1 cellular context compared by ENCODE assay signal in genomic region chr10:7818295-7819125, GRCh38.
TF ChIP-seq lines count a peak whose summit lies in the region.

Gene TAF3, plus strand, starts transcription at chr10:7818505. Its CDS starts 205 bp downstream, at chr10:7818710.

TF ChIP-seq in HepG2, 621 proteins besides CTCF, POLR2A, EP300 and RAD21 (continued from another document and continues in another):
- peak; percentile 74; the same call in 1 of the 2 replicates for TF ChIP-seq ATF6 (CRISPR knock-in tag; conservative IDR thresholded peaks at IDR 0.05)
- TF ChIP-seq YEATS4 (CRISPR knock-in tag; IDR thresholded peaks at IDR 0.05; ENCODE audit: borderline replicate concordance): peak; percentile 57
- no peak; the same call in 1 of the 2 replicates for TF ChIP-seq HNF4A (CRISPR knock-in tag; IDR thresholded peaks at IDR 0.05)
- no peak; the same call in 1 of the 2 replicates for TF ChIP-seq ZNF879 (CRISPR knock-in tag; IDR thresholded peaks at IDR 0.05)
- no peak for TF ChIP-seq ZNF180 (CRISPR knock-in tag; IDR thresholded peaks at IDR 0.05; ENCODE audit: borderline replicate concordance, low read depth)
- TF ChIP-seq ZNF17 (CRISPR knock-in tag; IDR thresholded peaks at IDR 0.05): no peak
- TF ChIP-seq ZBED4 (CRISPR knock-in tag; IDR thresholded peaks at IDR 0.05; ENCODE audit: borderline replicate concordance): peak; percentile 71; the same call in 1 of the 2 replicates
- TF ChIP-seq HOMEZ (CRISPR knock-in tag; IDR thresholded peaks at IDR 0.05; ENCODE audit: low read depth): no peak
- no peak for TF ChIP-seq SOX13 (IDR thresholded peaks at IDR 0.05)
- TF ChIP-seq SOX13 (CRISPR knock-in tag; conservative IDR thresholded peaks at IDR 0.05 in 1 of 2, IDR thresholded peaks at IDR 0.05 in 1 of 2): peak in 1 of 2 experiments; percentile 68; a peak in 2 of 4 replicates
- peak; percentile 29; the same call in 1 of the 2 replicates for TF ChIP-seq ZNF12 (CRISPR knock-in tag; IDR thresholded peaks at IDR 0.05)
- peak; percentile 32; the same call in 1 of the 2 replicates for TF ChIP-seq ZNF777 (CRISPR knock-in tag; IDR thresholded peaks at IDR 0.05)
- peak; percentile 96 for TF ChIP-seq KAT8 (CRISPR knock-in tag; IDR thresholded peaks at IDR 0.05)
- no peak for TF ChIP-seq NFIB (CRISPR knock-in tag; IDR thresholded peaks at IDR 0.05; ENCODE audit: borderline replicate concordance)
- no peak for TF ChIP-seq JUND (CRISPR knock-in tag; IDR thresholded peaks at IDR 0.05)
- no peak for TF ChIP-seq CBX1 (IDR thresholded peaks at IDR 0.05; ENCODE audit: low read depth)
- TF ChIP-seq ZNF335 (CRISPR knock-in tag; IDR thresholded peaks at IDR 0.05): peak; percentile 84; the same call in 1 of the 2 replicates
- TF ChIP-seq NBN (conservative IDR thresholded peaks at IDR 0.05): no peak
- peak; percentile 90 for TF ChIP-seq POGK (CRISPR knock-in tag; conservative IDR thresholded peaks at IDR 0.05)
- no peak for TF ChIP-seq RBAK (CRISPR knock-in tag; IDR thresholded peaks at IDR 0.05)
- no peak for TF ChIP-seq SMARCC2 (IDR thresholded peaks at IDR 0.05)
- TF ChIP-seq EEA1 (CRISPR knock-in tag; IDR thresholded peaks at IDR 0.05; ENCODE audit: borderline replicate concordance): peak; percentile 57; the same call in 1 of the 2 replicates
- TF ChIP-seq ZNF564 (CRISPR knock-in tag; IDR thresholded peaks at IDR 0.05): no peak
- TF ChIP-seq MXD1 (CRISPR knock-in tag; IDR thresholded peaks at IDR 0.05): peak; percentile 88
- TF ChIP-seq TBP (CRISPR knock-in tag; IDR thresholded peaks at IDR 0.05): no peak
- 0 out of 2 replicates have a peak, but pooled peaks have one; percentile 71 for TF ChIP-seq ZNF34 (CRISPR knock-in tag; IDR thresholded peaks at IDR 0.05; ENCODE audit: borderline replicate concordance)
- peak; percentile 87 for TF ChIP-seq ERF (CRISPR knock-in tag; IDR thresholded peaks at IDR 0.05)
- TF ChIP-seq E2F1 (CRISPR knock-in tag; IDR thresholded peaks at IDR 0.05): peak; percentile 71
- peak; percentile 87 for TF ChIP-seq HNRNPLL (IDR thresholded peaks at IDR 0.05; ENCODE audit: low read depth, low read length, poor library complexity, severe bottlenecking)
- TF ChIP-seq KDM5B (CRISPR knock-in tag; IDR thresholded peaks at IDR 0.05; ENCODE audit: borderline replicate concordance): peak; percentile 48
- peak; percentile 34 for TF ChIP-seq AGO1 (IDR thresholded peaks at IDR 0.05; ENCODE audit: low read depth, low read length, poor library complexity, severe bottlenecking)
- TF ChIP-seq MTF1 (CRISPR knock-in tag; IDR thresholded peaks at IDR 0.05): no peak
- TF ChIP-seq ZNF615 (CRISPR knock-in tag; IDR thresholded peaks at IDR 0.05; ENCODE audit: borderline replicate concordance): no peak
- TF ChIP-seq ZSCAN25 (CRISPR knock-in tag; IDR thresholded peaks at IDR 0.05): no peak; the same call in 1 of the 2 replicates
- 0 out of 2 replicates have a peak, but pooled peaks have one; percentile 68 for TF ChIP-seq ZNF598 (CRISPR knock-in tag; IDR thresholded peaks at IDR 0.05; ENCODE audit: borderline replicate concordance)
- TF ChIP-seq CREB1 (IDR thresholded peaks at IDR 0.05): 0 out of 2 replicates have a peak, but pooled peaks have one; percentile 2
- TF ChIP-seq CREB1 (CRISPR knock-in tag; IDR thresholded peaks at IDR 0.05): no peak
- peak; percentile 66; the same call in 1 of the 2 replicates for TF ChIP-seq PPARG (CRISPR knock-in tag; conservative IDR thresholded peaks at IDR 0.05)
- TF ChIP-seq ZKSCAN8 (CRISPR knock-in tag; IDR thresholded peaks at IDR 0.05; ENCODE audit: borderline replicate concordance): no peak; the same call in 1 of the 2 replicates
- peak; percentile 62; the same call in 1 of the 2 replicates for TF ChIP-seq MIER2 (CRISPR knock-in tag; IDR thresholded peaks at IDR 0.05)
- peak; percentile 58 for TF ChIP-seq PAXIP1 (CRISPR knock-in tag; conservative IDR thresholded peaks at IDR 0.05)
- no peak for TF ChIP-seq LBX2 (CRISPR knock-in tag; IDR thresholded peaks at IDR 0.05; ENCODE audit: borderline replicate concordance)
- TF ChIP-seq ZNF766 (CRISPR knock-in tag; IDR thresholded peaks at IDR 0.05; ENCODE audit: borderline replicate concordance): no peak
- TF ChIP-seq ZNF296 (CRISPR knock-in tag; conservative IDR thresholded peaks at IDR 0.05): no peak
- TF ChIP-seq SP2 (CRISPR knock-in tag; IDR thresholded peaks at IDR 0.05): 0 out of 2 replicates have a peak, but pooled peaks have one; percentile 12
- TF ChIP-seq SAP130 (CRISPR knock-in tag; IDR thresholded peaks at IDR 0.05; ENCODE audit: low read depth): peak; percentile 98
- no peak for TF ChIP-seq ZNF468 (CRISPR knock-in tag; IDR thresholded peaks at IDR 0.05)
- peak; percentile 94; the same call in 1 of the 2 replicates for TF ChIP-seq MTERF4 (CRISPR knock-in tag; IDR thresholded peaks at IDR 0.05)
- TF ChIP-seq NAIF1 (CRISPR knock-in tag; IDR thresholded peaks at IDR 0.05; ENCODE audit: borderline replicate concordance): peak; percentile 28; the same call in 1 of the 2 replicates
- no peak for TF ChIP-seq ZNF597 (CRISPR knock-in tag; IDR thresholded peaks at IDR 0.05)
- TF ChIP-seq NFE2 (CRISPR knock-in tag; IDR thresholded peaks at IDR 0.05): no peak
